Comparison of ENCODE assay signal across 19 cellular contexts in genomic region chr12:113292091-113292490, GRCh38. TPM values are rescaled to one million over a fixed set of nuclear protein-coding genes. Genes with fewer than 3 reads are reported as not detected.
A peak's percentile ranks its signal among the peaks of the same experiment; 100 is the strongest.
DNase-seq lines count a peak whose midpoint lies in the region; ATAC-seq, FAIRE-seq and TF ChIP-seq lines count a peak whose summit lies in the region.
"Had no signal": no experiment of that assay in that cellular context is flagged by ENCODE, and none has a peak within 500 bp of the region (broad histone marks: within the 10 kb centered on the region; RNA-seq: fewer than 3 reads in every experiment).

No MANE protein-coding gene starts in this region.

- CTCF ChIA-PET in activated CD4-positive, alpha-beta T cell treated with anti-CD3 and anti-CD28 coated beads, Interleukin-2, amount 10 ng/mL, durations not matched to agents 7 days and 5 days (lab: Charles Lee): interaction anchor here (0.6 kb wide), 1 partner anchor 93 kb away, joined by 3 read pairs; no protein-coding TSS in a partner anchor
- CTCF ChIA-PET in OCI-LY7 (lab: Charles Lee; ENCODE audit: unreplicated experiment): no interaction called here
- CTCF ChIA-PET in HepG2 (lab: Yijun Ruan, JAX; ENCODE audit: low intra/inter-chr PET ratio, low total read pairs): no interaction called here

- BruUV-seq in OCI-LY7 (replicated peaks; lab: Mats Ljungman, UMichigan) (TSS peak; percentile 41), HepG2 (replicated peaks; lab: Mats Ljungman, UMichigan) (no TSS peak)

- no peak for TF ChIP-seq POLR2A in HepG2 (IDR thresholded peaks at IDR 0.05; ENCODE audit: insufficient read depth in 1 of 2, low read depth in 2 of 2, low read length in 2 of 2)

- H4K20me1 ChIP-seq in OCI-LY7 (ENCODE audit: insufficient read depth, low read length) (no peaks in the 10 kb centered on the region), HepG2 (ENCODE audit: insufficient read depth, low read length) (no peaks in the 10 kb centered on the region)

- H3K4me3 ChIP-seq in OCI-LY7 (ENCODE audit: low read depth, low read length, poor library complexity, severe bottlenecking) (no peak overlapping the region), HepG2 (replicated peaks in 1 of 3; ENCODE audit: insufficient read depth in 1 of 3, low read depth in 2 of 3, low read length in 3 of 3) (no peak overlapping the region)
- H3K4me3 ChIP-seq: hepatocyte, mucosa of descending colon, ovary, tibial artery had no signal

- H3K36me3 ChIP-seq in OCI-LY7 (ENCODE audit: insufficient read depth, low read length) (peaks cover 98% of the 10 kb centered on the region), HepG2 (replicated peaks in 1 of 2; ENCODE audit: control insufficient read depth in 1 of 2, insufficient read depth in 2 of 2, low read length in 2 of 2) (peaks cover 11 to 15% of the 10 kb centered on the region in 2 experiments; a peak in 4 of 5 replicates)
- H3K36me3 ChIP-seq: ovary had no signal

- H3K27me3 ChIP-seq in HepG2 (ENCODE audit: control insufficient read depth in 1 of 2, insufficient read depth in 2 of 2, low read length in 2 of 2): no peaks in the 10 kb centered on the region
- H3K27me3 ChIP-seq: hepatocyte, ovary, tibial artery had no signal

- no peaks in the 10 kb centered on the region for H3K27me3 Mint-ChIP-seq in activated CD4-positive, alpha-beta T cell treated with anti-CD3 and anti-CD28 coated beads, Interleukin-2, amount 10 ng/mL, durations not matched to agents 7 days and 5 days
- no peaks in the 10 kb centered on the region for H3K27me3 Mint-ChIP-seq in stimulated activated memory B cell treated with anti-CD40 and anti-IgM and Interleukin-4, amounts not matched to agents 10 μg/mL and 1 μg/mL and 100 μg/mL, for 72 hours
- H3K27me3 Mint-ChIP-seq: activated B cell treated with CpG ODN at 0.5 μM for 24 hours; activated naive CD8-positive, alpha-beta T cell treated with anti-CD3 and anti-CD28 coated beads, Interleukin-2, amount 10 ng/mL, durations not matched to agents 7 days and 5 days had no signal

- H2AFZ ChIP-seq in OCI-LY7 (ENCODE audit: low read length) (no peak overlapping the region), HepG2 (ENCODE audit: low read length) (no peak overlapping the region)
- H2AFZ ChIP-seq: hepatocyte had no signal

- H3K9me3 Mint-ChIP-seq in activated CD4-positive, alpha-beta T cell treated with anti-CD3 and anti-CD28 coated beads, Interleukin-2, amount 10 ng/mL, durations not matched to agents 7 days and 5 days: no peaks in the 10 kb centered on the region
- H3K9me3 Mint-ChIP-seq in stimulated activated memory B cell treated with anti-CD40 and anti-IgM and Interleukin-4, amounts not matched to agents 10 μg/mL and 1 μg/mL and 100 μg/mL, for 72 hours: no peaks in the 10 kb centered on the region
- H3K9me3 Mint-ChIP-seq: activated B cell treated with CpG ODN at 0.5 μM for 24 hours; activated naive CD8-positive, alpha-beta T cell treated with anti-CD3 and anti-CD28 coated beads, Interleukin-2, amount 10 ng/mL, durations not matched to agents 7 days and 5 days had no signal

- POLR2A ChIA-PET in activated CD4-positive, alpha-beta T cell treated with anti-CD3 and anti-CD28 coated beads, Interleukin-2, amount 10 ng/mL, durations not matched to agents 7 days and 5 days (lab: Charles Lee): no interaction called here
- POLR2A ChIA-PET in OCI-LY7 (lab: Charles Lee) (no interaction called here), HepG2 (lab: Yijun Ruan, JAX) (no interaction called here)

- TF ChIP-seq RAD21 in HepG2 (CRISPR knock-in tag; IDR thresholded peaks at IDR 0.05): no peak

- no peaks in the 10 kb centered on the region for H3K36me3 Mint-ChIP-seq in activated CD4-positive, alpha-beta T cell treated with anti-CD3 and anti-CD28 coated beads, Interleukin-2, amount 10 ng/mL, durations not matched to agents 7 days and 5 days (ENCODE audit: low read depth)
- H3K36me3 Mint-ChIP-seq in stimulated activated memory B cell treated with anti-CD40 and anti-IgM and Interleukin-4, amounts not matched to agents 10 μg/mL and 1 μg/mL and 100 μg/mL, for 72 hours: peaks cover 70% of the 10 kb centered on the region

- 87% methylated on average over 6 of the region's 6 CpGs for WGBS in HepG2 (ENCODE audit: low lambda C conversion rate)

- H3K4me1 Mint-ChIP-seq in activated CD4-positive, alpha-beta T cell treated with anti-CD3 and anti-CD28 coated beads, Interleukin-2, amount 10 ng/mL, durations not matched to agents 7 days and 5 days: no peaks in the 10 kb centered on the region
- H3K4me1 Mint-ChIP-seq in stimulated activated memory B cell treated with anti-CD40 and anti-IgM and Interleukin-4, amounts not matched to agents 10 μg/mL and 1 μg/mL and 100 μg/mL, for 72 hours: no peaks in the 10 kb centered on the region
- H3K4me1 Mint-ChIP-seq: activated B cell treated with CpG ODN at 0.5 μM for 24 hours; activated naive CD8-positive, alpha-beta T cell treated with anti-CD3 and anti-CD28 coated beads, Interleukin-2, amount 10 ng/mL, durations not matched to agents 7 days and 5 days had no signal

- TF ChIP-seq CTCF in OCI-LY7 (conservative IDR thresholded peaks at IDR 0.05; ENCODE audit: low read length) (no peak), HepG2 (CRISPR knock-in tag; IDR thresholded peaks at IDR 0.05) (no peak)

- no peak for ATAC-seq in stimulated activated memory B cell treated with anti-CD40 and anti-IgM and Interleukin-4, amounts not matched to agents 10 μg/mL and 1 μg/mL and 100 μg/mL, for 72 hours
- ATAC-seq in HepG2: no peak
- ATAC-seq: mucosa of descending colon had no signal

- H3K4me3 Mint-ChIP-seq in activated CD4-positive, alpha-beta T cell treated with anti-CD3 and anti-CD28 coated beads, Interleukin-2, amount 10 ng/mL, durations not matched to agents 7 days and 5 days: no peak overlapping the region
- no peak overlapping the region for H3K4me3 Mint-ChIP-seq in stimulated activated memory B cell treated with anti-CD40 and anti-IgM and Interleukin-4, amounts not matched to agents 10 μg/mL and 1 μg/mL and 100 μg/mL, for 72 hours
- H3K4me3 Mint-ChIP-seq: activated B cell treated with CpG ODN at 0.5 μM for 24 hours; activated naive CD8-positive, alpha-beta T cell treated with anti-CD3 and anti-CD28 coated beads, Interleukin-2, amount 10 ng/mL, durations not matched to agents 7 days and 5 days had no signal

- TF ChIP-seq EP300 in HepG2 (IDR thresholded peaks at IDR 0.05; ENCODE audit: low read depth in 2 of 2, low read length in 2 of 2) (no peak), HepG2 (CRISPR knock-in tag; IDR thresholded peaks at IDR 0.05; ENCODE audit: borderline replicate concordance) (no peak)

- intact Hi-C loops in OCI-LY7 (cut with micrococcal nuclease; ENCODE audit: unreplicated experiment): no loop called here
- intact Hi-C loops in HepG2 (cut with micrococcal nuclease; ENCODE audit: unreplicated experiment): no loop called here

- no peaks in the 10 kb centered on the region for H3K4me1 ChIP-seq in OCI-LY7 (ENCODE audit: insufficient read depth, low read length, poor library complexity, severe bottlenecking)
- H3K4me1 ChIP-seq in HepG2 (ENCODE audit: insufficient read depth, low read length): peaks cover 4% of the 10 kb centered on the region

- no peak overlapping the region for H3K27ac ChIP-seq in OCI-LY7 (ENCODE audit: low read depth, low read length, poor library complexity, severe bottlenecking)
- H3K27ac ChIP-seq in HepG2 (ENCODE audit: extremely low read length, insufficient read depth, low read length): no peak overlapping the region
- H3K27ac ChIP-seq: hepatocyte, ovary, tibial artery had no signal

- H3K79me2 ChIP-seq in OCI-LY7 (ENCODE audit: insufficient read depth, low read depth, low read length) (no peaks in the 10 kb centered on the region), HepG2 (ENCODE audit: insufficient read depth, low read length) (no peaks in the 10 kb centered on the region)
- H3K79me2 ChIP-seq: hepatocyte had no signal

- no peak overlapping the region for H3K9ac ChIP-seq in HepG2 (ENCODE audit: insufficient read depth, low read depth, low read length)

- H3K4me2 ChIP-seq in OCI-LY7 (ENCODE audit: low read length) (no peak overlapping the region), HepG2 (ENCODE audit: low read depth, low read length) (no peak overlapping the region)
- H3K4me2 ChIP-seq: hepatocyte had no signal

- H3K9me2 ChIP-seq in OCI-LY7 (ENCODE audit: insufficient read depth, low read length): no peaks in the 10 kb centered on the region

- H3K27ac Mint-ChIP-seq in activated CD4-positive, alpha-beta T cell treated with anti-CD3 and anti-CD28 coated beads, Interleukin-2, amount 10 ng/mL, durations not matched to agents 7 days and 5 days: peak overlapping the region; percentile 19
- peak overlapping the region; percentile 34 for H3K27ac Mint-ChIP-seq in stimulated activated memory B cell treated with anti-CD40 and anti-IgM and Interleukin-4, amounts not matched to agents 10 μg/mL and 1 μg/mL and 100 μg/mL, for 72 hours
- H3K27ac Mint-ChIP-seq: activated B cell treated with CpG ODN at 0.5 μM for 24 hours; activated naive CD8-positive, alpha-beta T cell treated with anti-CD3 and anti-CD28 coated beads, Interleukin-2, amount 10 ng/mL, durations not matched to agents 7 days and 5 days had no signal

- in situ Hi-C loops in HepG2 (cut with HindIII; ENCODE audit: extremely low pct_ligation_motif_present, low pct_unique_long_range_greater_than_20kb): no loop called here

- H3K9me3 ChIP-seq in OCI-LY7 (ENCODE audit: low read length) (no peaks in the 10 kb centered on the region), HepG2 (ENCODE audit: low read length) (no peaks in the 10 kb centered on the region)
- H3K9me3 ChIP-seq: mucosa of descending colon, ovary, tibial artery had no signal

- DNase-seq in activated CD4-positive, alpha-beta T cell treated with anti-CD3 and anti-CD28 coated beads, Interleukin-2, amount 10 ng/mL, durations not matched to agents 7 days and 5 days: no peak
- DNase-seq in activated CD4-positive, alpha-beta T cell treated with anti-CD3 and anti-CD28 coated beads for 4 hours: no peak
- DNase-seq in OCI-LY7 (ENCODE audit: low spot score) (no peak), fibroblast of gingiva (ENCODE audit: low read depth) (peak; percentile 76), HepG2 (ENCODE audit: low spot score) (no peak), DMS114 treated with DMSO at 0.1 percent for 48 hours (lab: John Stamatoyannopoulos, UW; ENCODE audit: unreplicated experiment) (no peak)
- DNase-seq in stimulated activated naive CD4-positive, alpha-beta T cell (lab: John Stamatoyannopoulos, UW): no peak
- DNase-seq: activated B cell treated with CpG ODN at 0.5 μM for 24 hours; activated naive CD8-positive, alpha-beta T cell treated with anti-CD3 and anti-CD28 coated beads, Interleukin-2, amount 10 ng/mL, durations not matched to agents 7 days and 5 days; Karpas-422; mucosa of descending colon; NCI-H1417; ovary; stimulated activated CD4-positive, alpha-beta T cell treated with anti-CD3 and anti-CD28 coated beads, Interleukin-4, amount 100 ng/mL, for 24 hours; tibial artery had no signal

- no peak for FAIRE-seq in HepG2 (lab: Jason Lieb, UNC)
- FAIRE-seq: A204.1, endothelial cell of umbilical vein had no signal

RNA-seq across cellular contexts. Expression of gene SLC8B1, which starts 42.8 kb away (rescaled TPM):
- total RNA-seq in activated CD4-positive, alpha-beta T cell treated with anti-CD3 and anti-CD28 coated beads, Interleukin-2, amount 10 ng/mL, durations not matched to agents 7 days and 5 days: 10 to 100 TPM; 27.7 to 33.2 TPM
- total RNA-seq in OCI-LY7 (2014; rRNA removed; shearing (Covaris generic)): 40.6 and 47.1 TPM in 2 replicates
- total RNA-seq in OCI-LY7 (2022) (57.2 and 69.1 TPM in 2 replicates), HepG2 (2016; rRNA removed; fragmentation: Illumina TruSeq; extraction: Trizol) (3.3 and 6.8 TPM in 2 replicates)
- 1.4 and 1.8 TPM in 2 replicates for total RNA-seq in HepG2 (2016; cell fraction: cytosol; rRNA removed; fragmentation: Illumina TruSeq; extraction: Trizol; ENCODE audit: low read depth)
- total RNA-seq in HepG2 (2016; cell fraction: insoluble cytoplasmic fraction; rRNA removed; fragmentation: Illumina TruSeq; extraction: Trizol): 3.2 and 8.2 TPM in 2 replicates
- total RNA-seq in HepG2 (2016; cell fraction: membrane; rRNA removed; fragmentation: Illumina TruSeq; extraction: Trizol): 3.1 TPM in 2 replicates
- 8.8 and 10.7 TPM in 2 replicates for total RNA-seq in HepG2 (2016; cell fraction: nucleus; rRNA removed; fragmentation: Illumina TruSeq; extraction: Trizol)
- 8.0 and 10.8 TPM in 2 replicates for polyA plus RNA-seq in HepG2 (2011; rRNA removed)
- polyA plus RNA-seq in HepG2 (2011; cell fraction: cytosol; rRNA removed): 6.6 and 7.8 TPM in 2 replicates
- 20.3 and 24.2 TPM in 2 replicates for polyA plus RNA-seq in HepG2 (2011; cell fraction: nucleus; rRNA removed)
- polyA plus RNA-seq in HepG2 (2012): 3.0 and 3.5 TPM in 2 replicates
- polyA plus RNA-seq in HepG2 (2016; cell fraction: cytosol; fragmentation: Illumina TruSeq; extraction: Trizol; ENCODE audit: low read depth): 0.63 and 0.74 TPM in 2 replicates
- 3.0 and 3.7 TPM in 2 replicates for polyA plus RNA-seq in HepG2 (2016; cell fraction: insoluble cytoplasmic fraction; fragmentation: Illumina TruSeq; extraction: Trizol; ENCODE audit: low read depth)
- polyA plus RNA-seq in HepG2 (2016; cell fraction: membrane; fragmentation: Illumina TruSeq; extraction: Trizol; ENCODE audit: low read depth): 1.5 and 2.2 TPM in 2 replicates
- 19.5 and 22.7 TPM in 2 replicates for polyA plus RNA-seq in HepG2 (2016; cell fraction: nucleus; fragmentation: Illumina TruSeq; extraction: Trizol; ENCODE audit: insufficient read depth, low read depth)
- 25.8 and 85.0 TPM in 2 replicates for polyA minus RNA-seq in HepG2 (2011; rRNA and poly(A)+ RNA removed; ENCODE audit: low replicate concordance)
- polyA minus RNA-seq in HepG2 (2011; cell fraction: cytosol; rRNA and poly(A)+ RNA removed): 5.1 and 6.3 TPM in 2 replicates
- polyA minus RNA-seq in HepG2 (2011; cell fraction: nucleus; rRNA and poly(A)+ RNA removed): 6.6 and 7.5 TPM in 2 replicates
